In the genomic region with DNA sequence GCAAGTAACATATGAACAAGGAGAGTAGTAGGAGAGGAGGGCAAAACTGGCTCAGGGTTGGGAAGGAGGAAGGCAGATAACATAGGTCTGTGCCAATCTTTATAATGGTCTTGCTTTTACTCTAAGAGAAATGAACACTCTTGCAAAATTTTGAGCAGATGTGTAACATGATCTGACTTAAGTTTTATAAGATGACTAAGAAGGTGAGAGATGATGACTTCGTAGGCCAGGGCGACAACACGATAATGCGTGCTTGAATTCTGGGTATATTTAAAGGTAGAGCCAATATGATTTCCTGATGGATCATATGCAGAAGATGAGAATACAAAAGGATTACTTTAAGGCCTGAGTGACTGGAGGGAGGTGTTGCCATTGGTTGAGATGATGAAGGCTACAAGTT, we compare ENCODE assay signal across 20 cellular contexts.
"Had no signal": no experiment of that assay in that cellular context is flagged by ENCODE, and none has a peak within 500 bp of the region (broad histone marks: within the 10 kb centered on the region; RNA-seq: fewer than 3 reads in every experiment).

No MANE protein-coding gene starts in this region.

- H3K4me1 ChIP-seq: lower lobe of right lung, parathyroid adenoma, upper lobe of right lung had no signal

- H3K27ac ChIP-seq: coronary artery, lower lobe of right lung, parathyroid adenoma, thoracic aorta, upper lobe of right lung had no signal

- ATAC-seq: activated CD8-positive, alpha-beta T cell treated with anti-CD3 and anti-CD28 coated beads for 36 hours; activated T-helper 17 cell treated with anti-CD3 and anti-CD28 coated beads, Interleukin-2, amount 50 U/mL, for 72 hours; left colon; lower lobe of right lung; sciatic nerve; stimulated activated effector memory CD8-positive, alpha-beta T cell treated with anti-CD3 and anti-CD28 coated beads, Interleukin-12 subunit alpha, Interleukin-12 subunit beta, amount 100 ng/mL, for 72 hours; upper lobe of right lung had no signal

- DNase-seq: activated CD4-positive, alpha-beta T cell treated with anti-CD3 and anti-CD28 coated beads for 48 hours; activated CD4-positive, CD25-positive, alpha-beta regulatory T cell; activated CD8-positive, alpha-beta T cell treated with anti-CD3 and anti-CD28 coated beads for 36 hours; activated naive CD4-positive, alpha-beta T cell treated with Interleukin-2 at 50 U/mL for 16 hours; activated naive CD8-positive, alpha-beta T cell treated with anti-CD3 and anti-CD28 coated beads, Interleukin-2, amount 10 ng/mL, durations not matched to agents 7 days and 5 days; activated T-cell treated with anti-CD3 and anti-CD28 coated beads, Interleukin-2, amount 50 U/mL, for 1 hour; left colon; lower lobe of right lung; stimulated activated CD4-positive, alpha-beta T cell treated with anti-CD3 and anti-CD28 coated beads, Interleukin-4, amount 100 ng/mL, for 24 hours; T-helper 9 cell; upper lobe of right lung had no signal

- H3K27ac Mint-ChIP-seq: activated CD8-positive, alpha-beta T cell treated with anti-CD3 and anti-CD28 coated beads for 36 hours; activated naive CD8-positive, alpha-beta T cell treated with anti-CD3 and anti-CD28 coated beads, Interleukin-2, amount 10 ng/mL, durations not matched to agents 7 days and 5 days; activated T-helper 17 cell treated with anti-CD3 and anti-CD28 coated beads, Interleukin-2, amount 50 U/mL, for 72 hours; mesothelial cell of epicardium; natural killer cell treated with Interleukin-12 subunit alpha and Interleukin-12 subunit beta and Interleukin-15 and Interleukin-18, amount 100 ng/mL, for 72 hours; stimulated activated effector memory CD8-positive, alpha-beta T cell treated with anti-CD3 and anti-CD28 coated beads, Interleukin-12 subunit alpha, Interleukin-12 subunit beta, amount 100 ng/mL, for 72 hours had no signal

- H3K4me1 Mint-ChIP-seq: activated naive CD8-positive, alpha-beta T cell treated with anti-CD3 and anti-CD28 coated beads, Interleukin-2, amount 10 ng/mL, durations not matched to agents 7 days and 5 days; activated T-helper 17 cell treated with anti-CD3 and anti-CD28 coated beads, Interleukin-2, amount 50 U/mL, for 72 hours; stimulated activated effector memory CD8-positive, alpha-beta T cell treated with anti-CD3 and anti-CD28 coated beads, Interleukin-12 subunit alpha, Interleukin-12 subunit beta, amount 100 ng/mL, for 72 hours had no signal

- H3K27me3 Mint-ChIP-seq: brain had no signal

- H3K4me3 Mint-ChIP-seq: activated CD8-positive, alpha-beta T cell treated with anti-CD3 and anti-CD28 coated beads for 36 hours; activated naive CD8-positive, alpha-beta T cell treated with anti-CD3 and anti-CD28 coated beads, Interleukin-2, amount 10 ng/mL, durations not matched to agents 7 days and 5 days; activated T-helper 17 cell treated with anti-CD3 and anti-CD28 coated beads, Interleukin-2, amount 50 U/mL, for 72 hours; brain; mesothelial cell of epicardium; natural killer cell treated with Interleukin-12 subunit alpha and Interleukin-12 subunit beta and Interleukin-15 and Interleukin-18, amount 100 ng/mL, for 72 hours; stimulated activated effector memory CD8-positive, alpha-beta T cell treated with anti-CD3 and anti-CD28 coated beads, Interleukin-12 subunit alpha, Interleukin-12 subunit beta, amount 100 ng/mL, for 72 hours had no signal

- H3K9ac ChIP-seq: parathyroid adenoma had no signal

- H3K79me2 ChIP-seq: parathyroid adenoma had no signal

- H3K27me3 ChIP-seq: upper lobe of right lung had no signal

- H3K9me3 Mint-ChIP-seq: activated CD8-positive, alpha-beta T cell treated with anti-CD3 and anti-CD28 coated beads for 36 hours; activated naive CD8-positive, alpha-beta T cell treated with anti-CD3 and anti-CD28 coated beads, Interleukin-2, amount 10 ng/mL, durations not matched to agents 7 days and 5 days; activated T-helper 17 cell treated with anti-CD3 and anti-CD28 coated beads, Interleukin-2, amount 50 U/mL, for 72 hours; brain; mesothelial cell of epicardium; stimulated activated effector memory CD8-positive, alpha-beta T cell treated with anti-CD3 and anti-CD28 coated beads, Interleukin-12 subunit alpha, Interleukin-12 subunit beta, amount 100 ng/mL, for 72 hours had no signal

- H3K9me3 ChIP-seq: lower lobe of right lung, thoracic aorta, upper lobe of right lung had no signal

- H3K36me3 ChIP-seq: lower lobe of right lung, thoracic aorta, upper lobe of right lung had no signal

- H3K4me3 ChIP-seq: coronary artery, lower lobe of right lung, thoracic aorta, upper lobe of right lung had no signal

- H2AFZ ChIP-seq: parathyroid adenoma had no signal

- H3K36me3 Mint-ChIP-seq: activated naive CD8-positive, alpha-beta T cell treated with anti-CD3 and anti-CD28 coated beads, Interleukin-2, amount 10 ng/mL, durations not matched to agents 7 days and 5 days; brain; mesothelial cell of epicardium; natural killer cell treated with Interleukin-12 subunit alpha and Interleukin-12 subunit beta and Interleukin-15 and Interleukin-18, amount 100 ng/mL, for 72 hours; stimulated activated effector memory CD8-positive, alpha-beta T cell treated with anti-CD3 and anti-CD28 coated beads, Interleukin-12 subunit alpha, Interleukin-12 subunit beta, amount 100 ng/mL, for 72 hours had no signal
